ENCODE assay signal across 1 cellular context in the genomic region with DNA sequence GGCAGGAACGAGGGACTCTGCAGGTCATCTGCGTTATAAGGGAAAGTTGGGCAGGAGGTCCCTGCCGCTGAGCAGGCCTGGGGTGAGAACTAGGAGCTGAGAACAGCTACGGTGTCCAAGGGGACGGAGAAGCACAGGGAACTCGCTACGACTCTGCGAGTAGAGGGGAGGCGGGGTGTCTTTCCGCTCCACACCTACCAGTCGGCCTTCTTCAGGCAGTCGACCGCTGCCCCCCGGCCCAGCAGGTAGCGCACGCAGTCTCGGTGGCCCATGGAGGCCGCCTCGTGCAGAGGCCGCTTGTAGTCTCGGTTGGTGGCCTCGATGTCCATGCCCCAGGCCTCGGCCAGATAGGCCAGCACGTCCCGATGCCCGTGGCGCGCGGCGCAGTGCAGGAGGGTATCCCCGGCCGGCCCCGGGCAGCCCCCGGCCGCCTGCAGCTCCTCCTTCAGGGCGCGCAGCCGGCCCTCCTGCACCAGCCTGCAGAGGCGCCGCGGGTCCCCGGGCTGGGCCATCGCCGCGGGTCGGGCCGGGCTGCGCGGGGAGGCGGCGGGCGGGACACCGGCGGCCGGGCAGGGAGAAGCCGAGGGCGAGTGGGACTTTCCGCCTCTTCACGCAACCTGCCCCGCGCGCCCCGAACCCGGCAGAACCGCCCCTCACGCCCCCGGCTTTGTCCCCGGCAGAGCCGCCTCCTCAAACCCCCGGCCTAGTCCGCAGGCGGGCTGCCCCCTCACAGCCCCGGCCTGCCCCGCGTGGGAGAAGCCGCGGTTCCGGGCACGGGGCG.
TF ChIP-seq lines count a peak whose summit lies in the region.

No MANE protein-coding gene starts in this region.

TF ChIP-seq in K562, 482 proteins besides CTCF, POLR2A, EP300 and RAD21 (continued from another document and continues in another):
- TF ChIP-seq, protein P1, sequence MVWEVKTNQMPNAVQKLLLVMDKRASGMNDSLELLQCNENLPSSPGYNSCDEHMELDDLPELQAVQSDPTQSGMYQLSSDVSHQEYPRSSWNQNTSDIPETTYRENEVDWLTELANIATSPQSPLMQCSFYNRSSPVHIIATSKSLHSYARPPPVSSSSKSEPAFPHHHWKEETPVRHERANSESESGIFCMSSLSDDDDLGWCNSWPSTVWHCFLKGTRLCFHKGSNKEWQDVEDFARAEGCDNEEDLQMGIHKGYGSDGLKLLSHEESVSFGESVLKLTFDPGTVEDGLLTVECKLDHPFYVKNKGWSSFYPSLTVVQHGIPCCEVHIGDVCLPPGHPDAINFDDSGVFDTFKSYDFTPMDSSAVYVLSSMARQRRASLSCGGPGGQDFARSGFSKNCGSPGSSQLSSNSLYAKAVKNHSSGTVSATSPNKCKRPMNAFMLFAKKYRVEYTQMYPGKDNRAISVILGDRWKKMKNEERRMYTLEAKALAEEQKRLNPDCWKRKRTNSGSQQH (CRISPR knock-in tag; IDR thresholded peaks at IDR 0.05) = no peak
- TF ChIP-seq, protein P2, sequence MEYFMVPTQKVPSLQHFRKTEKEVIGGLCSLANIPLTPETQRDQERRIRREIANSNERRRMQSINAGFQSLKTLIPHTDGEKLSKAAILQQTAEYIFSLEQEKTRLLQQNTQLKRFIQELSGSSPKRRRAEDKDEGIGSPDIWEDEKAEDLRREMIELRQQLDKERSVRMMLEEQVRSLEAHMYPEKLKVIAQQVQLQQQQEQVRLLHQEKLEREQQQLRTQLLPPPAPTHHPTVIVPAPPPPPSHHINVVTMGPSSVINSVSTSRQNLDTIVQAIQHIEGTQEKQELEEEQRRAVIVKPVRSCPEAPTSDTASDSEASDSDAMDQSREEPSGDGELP (CRISPR knock-in tag; IDR thresholded peaks at IDR 0.05; ENCODE audit: borderline replicate concordance) = no peak
- no peak for TF ChIP-seq PHF8 (IDR thresholded peaks at IDR 0.05; ENCODE audit: borderline replicate concordance, low read length)
- TF ChIP-seq ZNF589 (CRISPR knock-in tag; IDR thresholded peaks at IDR 0.05; ENCODE audit: low read depth) = no peak
- TF ChIP-seq ZBTB7A (IDR thresholded peaks at IDR 0.05; ENCODE audit: borderline replicate concordance, control insufficient read depth, low read depth, low read length) = peak; percentile 80; the same call in 1 of the 2 replicates
- TF ChIP-seq STAT5A (IDR thresholded peaks at IDR 0.05; ENCODE audit: borderline replicate concordance, low read length) = no peak
- no peak for TF ChIP-seq ZNF696 (CRISPR knock-in tag; conservative IDR thresholded peaks at IDR 0.05)
- no peak for TF ChIP-seq TFAM (CRISPR knock-in tag; conservative IDR thresholded peaks at IDR 0.05)
- TF ChIP-seq ELF1 (tag; IDR thresholded peaks at IDR 0.05) = no peak
- TF ChIP-seq RERE (CRISPR knock-in tag; IDR thresholded peaks at IDR 0.05; ENCODE audit: borderline replicate concordance) = peak; percentile 48; the same call in 1 of the 2 replicates
- TF ChIP-seq CTCFL (IDR thresholded peaks at IDR 0.05; ENCODE audit: borderline replicate concordance, insufficient read depth, low read depth, low read length, poor library complexity, severe bottlenecking) = no peak
- TF ChIP-seq MYC (IDR thresholded peaks at IDR 0.05; ENCODE audit: low read depth, low read length) = 0 out of 2 replicates have a peak, but pooled peaks have one; percentile 41
- TF ChIP-seq MYC (CRISPR knock-in tag; IDR thresholded peaks at IDR 0.05; ENCODE audit: borderline replicate concordance, low read depth) = no peak
- no peak for TF ChIP-seq POLR2H (tag; IDR thresholded peaks at IDR 0.05; ENCODE audit: low read depth)
- no peak for TF ChIP-seq ZNF280B (CRISPR knock-in tag; IDR thresholded peaks at IDR 0.05)
- TF ChIP-seq ID3 (CRISPR knock-in tag; IDR thresholded peaks at IDR 0.05) = no peak
- no peak for TF ChIP-seq ID3 (tag; IDR thresholded peaks at IDR 0.05)
- TF ChIP-seq CBX1 (IDR thresholded peaks at IDR 0.05; ENCODE audit: low read depth) = no peak
- TF ChIP-seq GATAD2B (IDR thresholded peaks at IDR 0.05; ENCODE audit: borderline replicate concordance) = peak; percentile 77; the same call in 1 of the 2 replicates
- no peak for TF ChIP-seq ZNF609 (CRISPR knock-in tag; IDR thresholded peaks at IDR 0.05; ENCODE audit: borderline replicate concordance)
- no peak for TF ChIP-seq LCOR (CRISPR knock-in tag; IDR thresholded peaks at IDR 0.05)
- no peak for TF ChIP-seq SUPT5H (IDR thresholded peaks at IDR 0.05)
- TF ChIP-seq MECOM (CRISPR knock-in tag; IDR thresholded peaks at IDR 0.05) = no peak
- no peak for TF ChIP-seq ZNF165 (CRISPR knock-in tag; IDR thresholded peaks at IDR 0.05; ENCODE audit: borderline replicate concordance)
- TF ChIP-seq KAT7 (CRISPR knock-in tag; IDR thresholded peaks at IDR 0.05; ENCODE audit: borderline replicate concordance) = peak; percentile 90; the same call in 1 of the 2 replicates
- no peak for TF ChIP-seq ZNF174 (CRISPR knock-in tag; IDR thresholded peaks at IDR 0.05)
- TF ChIP-seq ZSCAN32 (CRISPR knock-in tag; IDR thresholded peaks at IDR 0.05) = no peak
- no peak for TF ChIP-seq SIRT6 (IDR thresholded peaks at IDR 0.05; ENCODE audit: low read depth, low read length)
- no peak for TF ChIP-seq ZNF57 (CRISPR knock-in tag; IDR thresholded peaks at IDR 0.05)
- TF ChIP-seq PBX2 (CRISPR knock-in tag; IDR thresholded peaks at IDR 0.05; ENCODE audit: low read depth) = no peak
- no peak for TF ChIP-seq PBX2 (tag; conservative IDR thresholded peaks at IDR 0.05; ENCODE audit: low read depth)
- TF ChIP-seq ZBTB12 (CRISPR knock-in tag; IDR thresholded peaks at IDR 0.05) = no peak
